Comparison of ENCODE assay signal across 19 cellular contexts in genomic region chr5:139377226-139377625, GRCh38. TPM values are rescaled to one million over a fixed set of nuclear protein-coding genes. Genes with fewer than 3 reads are reported as not detected.
DNase-seq lines count a peak whose midpoint lies in the region; ATAC-seq, FAIRE-seq and TF ChIP-seq lines count a peak whose summit lies in the region.
"Had no signal": no experiment of that assay in that cellular context is flagged by ENCODE, and none has a peak within 500 bp of the region (broad histone marks: within the 10 kb centered on the region; RNA-seq: fewer than 3 reads in every experiment).

No MANE protein-coding gene starts in this region.

- no peak overlapping the region for H3K4me3 ChIP-seq in K562
- no peak overlapping the region for H3K4me3 ChIP-seq in neural progenitor cell
- H3K4me3 ChIP-seq in upper lobe of right lung: no peak overlapping the region
- H3K4me3 ChIP-seq: BLaER1 treated with 17β-estradiol and CSF1 and Interleukin-3, amounts not matched to agents 10 nM and 100 nM; HAP-1 had no signal

- no peak overlapping the region for H3K27ac Mint-ChIP-seq in activated T-cell treated with anti-CD3 and anti-CD28 coated beads, Interleukin-2, amount 50 U/mL, for 24 hours
- peak overlapping the region; percentile 67 for H3K27ac Mint-ChIP-seq in neural progenitor cell
- no peak overlapping the region for H3K27ac Mint-ChIP-seq in activated CD8-positive, alpha-beta memory T cell treated with anti-CD3 and anti-CD28 coated beads, Interleukin-2, amount 10 ng/mL, durations not matched to agents 7 days and 5 days
- no peak overlapping the region for H3K27ac Mint-ChIP-seq in natural killer cell treated with Interleukin-12 subunit alpha and Interleukin-12 subunit beta and Interleukin-15 and Interleukin-18, amount 100 ng/mL, for 72 hours
- H3K27ac Mint-ChIP-seq: IgD-negative memory B cell had no signal

- no peak overlapping the region for H3K4me2 ChIP-seq in K562 (ENCODE audit: insufficient read depth, low read length)
- no peak overlapping the region for H3K4me2 ChIP-seq in neural progenitor cell
- H3K4me2 ChIP-seq: BLaER1 treated with 17β-estradiol and CSF1 and Interleukin-3, amounts not matched to agents 10 nM and 100 nM had no signal

- peak; percentile 16 for DNase-seq in activated T-cell treated with anti-CD3 and anti-CD28 coated beads, Interleukin-2, amount 50 U/mL, for 24 hours
- DNase-seq in activated T-cell treated with anti-CD3 and anti-CD28 coated beads, Interleukin-2, amount 50 U/mL, for 4 hours: no peak
- DNase-seq in K562 (ENCODE audit: extremely low read depth in 1 of 4, low spot score in 3 of 4) (no peak), neural progenitor cell (ENCODE audit: low spot score) (no peak), upper lobe of right lung (peak; percentile 19), RWPE1 (ENCODE audit: low spot score) (no peak)
- no peak for DNase-seq in activated CD8-positive, alpha-beta memory T cell treated with anti-CD3 and anti-CD28 coated beads, Interleukin-2, amount 10 ng/mL, durations not matched to agents 7 days and 5 days
- DNase-seq in natural killer cell treated with Interleukin-12 subunit alpha and Interleukin-12 subunit beta and Interleukin-15 and Interleukin-18, amount 100 ng/mL, for 72 hours (ENCODE audit: low spot score): no peak
- DNase-seq: 8988T, EL, NCI-H146, NCI-H2107, NCI-H226, NCI-H526, OCI-M1 had no signal

- H3K9ac ChIP-seq in K562 (ENCODE audit: insufficient read depth in 1 of 2, low read depth in 2 of 2, low read length in 2 of 2) (no peak overlapping the region), neural progenitor cell (no peak overlapping the region)
- H3K9ac ChIP-seq: BLaER1 treated with 17β-estradiol and CSF1 and Interleukin-3, amounts not matched to agents 10 nM and 100 nM had no signal

- H4K20me1 ChIP-seq in K562 (replicated peaks; ENCODE audit: control insufficient read depth, insufficient read depth, low read length) (no peaks in the 10 kb centered on the region), neural progenitor cell (ENCODE audit: low read depth) (no peaks in the 10 kb centered on the region)

- FAIRE-seq in K562 (lab: Jason Lieb, UNC): peak; percentile 40

- H3K4me1 Mint-ChIP-seq in activated T-cell treated with anti-CD3 and anti-CD28 coated beads, Interleukin-2, amount 50 U/mL, for 24 hours (ENCODE audit: low read depth): peaks cover under 1% of the 10 kb centered on the region
- H3K4me1 Mint-ChIP-seq in activated T-cell treated with anti-CD3 and anti-CD28 coated beads, Interleukin-2, amount 50 U/mL, for 4 hours (ENCODE audit: low read depth): no peaks in the 10 kb centered on the region
- peaks cover 7% of the 10 kb centered on the region for H3K4me1 Mint-ChIP-seq in neural progenitor cell
- peaks cover 20% of the 10 kb centered on the region for H3K4me1 Mint-ChIP-seq in activated CD8-positive, alpha-beta memory T cell treated with anti-CD3 and anti-CD28 coated beads, Interleukin-2, amount 10 ng/mL, durations not matched to agents 7 days and 5 days
- peaks cover 0 to 1% of the 10 kb centered on the region in 2 donors for H3K4me1 Mint-ChIP-seq in natural killer cell treated with Interleukin-12 subunit alpha and Interleukin-12 subunit beta and Interleukin-15 and Interleukin-18, amount 100 ng/mL, for 72 hours (ENCODE audit: low read depth in 2 of 2)

- H3K79me2 ChIP-seq in K562 (ENCODE audit: control insufficient read depth, insufficient read depth, low read length) (no peaks in the 10 kb centered on the region), neural progenitor cell (ENCODE audit: low read depth) (no peaks in the 10 kb centered on the region)

- intact Hi-C loops in K562 (cut with micrococcal nuclease) (no loop called here), upper lobe of right lung (cut with DNase I) (no loop called here)

- no peaks in the 10 kb centered on the region for H3K9me3 ChIP-seq in K562 (replicated peaks; ENCODE audit: control insufficient read depth, insufficient read depth, low read depth, low read length)
- no peaks in the 10 kb centered on the region for H3K9me3 ChIP-seq in neural progenitor cell (ENCODE audit: low read depth)
- H3K9me3 ChIP-seq in upper lobe of right lung: no peaks in the 10 kb centered on the region
- H3K9me3 ChIP-seq: BLaER1 treated with 17β-estradiol and CSF1 and Interleukin-3, amounts not matched to agents 10 nM and 100 nM; HAP-1 had no signal

- 37% methylated on average over 3 of the region's 3 CpGs for WGBS in K562 (ENCODE audit: insufficient coverage, low coverage, missing lambda C conversion rate)

- TF ChIP-seq POLR2A in K562 (conservative IDR thresholded peaks at IDR 0.05): no peak

- peaks cover 5% of the 10 kb centered on the region for H3F3A ChIP-seq in neural progenitor cell (ENCODE audit: low read depth)

- CTCF ChIA-PET in K562 (lab: Yijun Ruan, JAX; ENCODE audit: low intra/inter-chr PET ratio) (no interaction called here), RWPE1 (lab: Yijun Ruan, JAX) (no interaction called here)
- CTCF ChIA-PET in activated CD8-positive, alpha-beta memory T cell treated with anti-CD3 and anti-CD28 coated beads, Interleukin-2, amount 10 ng/mL, durations not matched to agents 7 days and 5 days (lab: Charles Lee): interaction anchor here (2.2 to 2.3 kb wide), 2 partner anchors 11 to 14 kb away, joined by 6 to 7 read pairs; no protein-coding TSS in a partner anchor

- H3K4me3 Mint-ChIP-seq in activated T-cell treated with anti-CD3 and anti-CD28 coated beads, Interleukin-2, amount 50 U/mL, for 24 hours: no peak overlapping the region
- H3K4me3 Mint-ChIP-seq in activated T-cell treated with anti-CD3 and anti-CD28 coated beads, Interleukin-2, amount 50 U/mL, for 4 hours: no peak overlapping the region
- no peak overlapping the region for H3K4me3 Mint-ChIP-seq in neural progenitor cell
- no peak overlapping the region for H3K4me3 Mint-ChIP-seq in activated CD8-positive, alpha-beta memory T cell treated with anti-CD3 and anti-CD28 coated beads, Interleukin-2, amount 10 ng/mL, durations not matched to agents 7 days and 5 days
- H3K4me3 Mint-ChIP-seq in natural killer cell treated with Interleukin-12 subunit alpha and Interleukin-12 subunit beta and Interleukin-15 and Interleukin-18, amount 100 ng/mL, for 72 hours: no peak overlapping the region
- H3K4me3 Mint-ChIP-seq: IgD-negative memory B cell had no signal

- no peak for TF ChIP-seq EP300 in K562 (IDR thresholded peaks at IDR 0.05; ENCODE audit: low read length)

- peaks cover 13% of the 10 kb centered on the region for H3K36me3 Mint-ChIP-seq in activated T-cell treated with anti-CD3 and anti-CD28 coated beads, Interleukin-2, amount 50 U/mL, for 24 hours (ENCODE audit: low read depth)
- peaks cover 6% of the 10 kb centered on the region for H3K36me3 Mint-ChIP-seq in activated T-cell treated with anti-CD3 and anti-CD28 coated beads, Interleukin-2, amount 50 U/mL, for 4 hours (ENCODE audit: insufficient read depth)
- H3K36me3 Mint-ChIP-seq in neural progenitor cell: peaks cover 8% of the 10 kb centered on the region
- H3K36me3 Mint-ChIP-seq in activated CD8-positive, alpha-beta memory T cell treated with anti-CD3 and anti-CD28 coated beads, Interleukin-2, amount 10 ng/mL, durations not matched to agents 7 days and 5 days: peaks cover 13% of the 10 kb centered on the region
- peaks cover under 1% of the 10 kb centered on the region for H3K36me3 Mint-ChIP-seq in natural killer cell treated with Interleukin-12 subunit alpha and Interleukin-12 subunit beta and Interleukin-15 and Interleukin-18, amount 100 ng/mL, for 72 hours

- no peaks in the 10 kb centered on the region for H3K27me3 ChIP-seq in K562 (ENCODE audit: control insufficient read depth in 2 of 2, insufficient read depth in 2 of 2, low read length in 2 of 2)
- H3K27me3 ChIP-seq in neural progenitor cell: no peaks in the 10 kb centered on the region
- no peaks in the 10 kb centered on the region for H3K27me3 ChIP-seq in upper lobe of right lung
- H3K27me3 ChIP-seq: BLaER1 treated with 17β-estradiol and CSF1 and Interleukin-3, amounts not matched to agents 10 nM and 100 nM had no signal

- H3K27me3 Mint-ChIP-seq in activated T-cell treated with anti-CD3 and anti-CD28 coated beads, Interleukin-2, amount 50 U/mL, for 24 hours: no peaks in the 10 kb centered on the region
- no peaks in the 10 kb centered on the region for H3K27me3 Mint-ChIP-seq in activated T-cell treated with anti-CD3 and anti-CD28 coated beads, Interleukin-2, amount 50 U/mL, for 4 hours (ENCODE audit: low read depth)
- H3K27me3 Mint-ChIP-seq in neural progenitor cell (ENCODE audit: insufficient read depth, low read depth): peaks cover 7% of the 10 kb centered on the region
- no peaks in the 10 kb centered on the region for H3K27me3 Mint-ChIP-seq in activated CD8-positive, alpha-beta memory T cell treated with anti-CD3 and anti-CD28 coated beads, Interleukin-2, amount 10 ng/mL, durations not matched to agents 7 days and 5 days
- no peaks in the 10 kb centered on the region for H3K27me3 Mint-ChIP-seq in natural killer cell treated with Interleukin-12 subunit alpha and Interleukin-12 subunit beta and Interleukin-15 and Interleukin-18, amount 100 ng/mL, for 72 hours
- H3K27me3 Mint-ChIP-seq: IgD-negative memory B cell had no signal

- H3K27ac ChIP-seq in K562 (ENCODE audit: extremely low read depth, low read depth, low read length) (no peak overlapping the region), neural progenitor cell (no peak overlapping the region), upper lobe of right lung (no peak overlapping the region), RWPE1 (no peak overlapping the region)
- H3K27ac ChIP-seq: BLaER1 treated with 17β-estradiol and CSF1 and Interleukin-3, amounts not matched to agents 10 nM and 100 nM had no signal

- POLR2A ChIA-PET in K562 (lab: Yijun Ruan, JAX) (interaction anchor here (0.6 kb wide), 1 partner anchor 66 kb away, joined by 3 read pairs; no protein-coding TSS in a partner anchor), RWPE1 (lab: Yijun Ruan, JAX; ENCODE audit: low non-redundant PET) (no interaction called here)

- TF ChIP-seq CTCF in K562 (IDR thresholded peaks at IDR 0.05 in 2 of 3, conservative IDR thresholded peaks at IDR 0.05 in 1 of 3; ENCODE audit: insufficient read depth in 2 of 3, low read depth in 1 of 3, low read length in 3 of 3): no peak
- no peak for TF ChIP-seq CTCF in neural progenitor cell (IDR thresholded peaks at IDR 0.05)
- TF ChIP-seq CTCF in upper lobe of right lung (IDR thresholded peaks at IDR 0.05): no peak
- TF ChIP-seq CTCF in RWPE1 (conservative IDR thresholded peaks at IDR 0.05; ENCODE audit: low read depth): no peak

- in situ Hi-C loops in K562 (cut with MboI): no loop called here

- TF ChIP-seq RAD21 in K562 (CRISPR knock-in tag; conservative IDR thresholded peaks at IDR 0.05 in 1 of 2, IDR thresholded peaks at IDR 0.05 in 1 of 2): no peak

- H3K9me3 Mint-ChIP-seq in activated T-cell treated with anti-CD3 and anti-CD28 coated beads, Interleukin-2, amount 50 U/mL, for 24 hours: no peaks in the 10 kb centered on the region
- H3K9me3 Mint-ChIP-seq in activated T-cell treated with anti-CD3 and anti-CD28 coated beads, Interleukin-2, amount 50 U/mL, for 4 hours: no peaks in the 10 kb centered on the region
- H3K9me3 Mint-ChIP-seq in neural progenitor cell: no peaks in the 10 kb centered on the region
- no peaks in the 10 kb centered on the region for H3K9me3 Mint-ChIP-seq in activated CD8-positive, alpha-beta memory T cell treated with anti-CD3 and anti-CD28 coated beads, Interleukin-2, amount 10 ng/mL, durations not matched to agents 7 days and 5 days (ENCODE audit: low read depth)
- no peaks in the 10 kb centered on the region for H3K9me3 Mint-ChIP-seq in natural killer cell treated with Interleukin-12 subunit alpha and Interleukin-12 subunit beta and Interleukin-15 and Interleukin-18, amount 100 ng/mL, for 72 hours
- H3K9me3 Mint-ChIP-seq: IgD-negative memory B cell had no signal

- no TSS peak for BruUV-seq in K562 (replicated peaks; lab: Mats Ljungman, UMichigan)

- H2AFZ ChIP-seq in K562 (ENCODE audit: low read depth, low read length): no peak overlapping the region
- H2AFZ ChIP-seq in neural progenitor cell (replicated peaks): no peak overlapping the region

- H3K9me1 ChIP-seq in K562 (ENCODE audit: control insufficient read depth, insufficient read depth, low read length): no peaks in the 10 kb centered on the region

- H3K36me3 ChIP-seq in K562 (ENCODE audit: control insufficient read depth, insufficient read depth, low read length) (peaks cover under 1% of the 10 kb centered on the region; the same call in 1 of the 3 replicates), neural progenitor cell (no peaks in the 10 kb centered on the region), upper lobe of right lung (peaks cover 4% of the 10 kb centered on the region)

- peaks cover 5 to 31% of the 10 kb centered on the region in 2 experiments; a peak in 4 of 5 replicates for H3K4me1 ChIP-seq in K562 (replicated peaks in 1 of 2; ENCODE audit: control insufficient read depth in 2 of 2, insufficient read depth in 2 of 2, low read length in 2 of 2)
- no peaks in the 10 kb centered on the region for H3K4me1 ChIP-seq in neural progenitor cell
- no peaks in the 10 kb centered on the region for H3K4me1 ChIP-seq in upper lobe of right lung
- H3K4me1 ChIP-seq: HAP-1 had no signal

- ATAC-seq in activated T-cell treated with anti-CD3 and anti-CD28 coated beads, Interleukin-2, amount 50 U/mL, for 4 hours: no peak
- ATAC-seq in K562: no peak
- ATAC-seq in upper lobe of right lung: no peak
- ATAC-seq in activated CD8-positive, alpha-beta memory T cell treated with anti-CD3 and anti-CD28 coated beads, Interleukin-2, amount 10 ng/mL, durations not matched to agents 7 days and 5 days: no peak
- no peak for ATAC-seq in natural killer cell treated with Interleukin-12 subunit alpha and Interleukin-12 subunit beta and Interleukin-15 and Interleukin-18, amount 100 ng/mL, for 72 hours

RNA-seq across cellular contexts. Expression of gene SLC23A1, which starts 5.9 kb away (rescaled TPM):
- not detected for total RNA-seq in activated T-cell treated with anti-CD3 and anti-CD28 coated beads, Interleukin-2, amount 50 U/mL, for 4 hours
- 1.0 TPM in 1 of 2 replicates, not detected in the other for total RNA-seq in K562 (2011; cell fraction: chromatin; rRNA removed; ENCODE audit: low replicate concordance)
- total RNA-seq in K562 (2011; cell fraction: nucleolus; rRNA removed): 0.79 and 1.2 TPM in 2 replicates
- 1.5 and 1.7 TPM in 2 replicates for total RNA-seq in K562 (2011; cell fraction: nucleoplasm; rRNA removed)
- total RNA-seq in K562 (2014; rRNA removed) (not detected in 2 replicates), K562 (2014; rRNA removed; fragmentation: Illumina TruSeq; extraction: Trizol) (not detected in 2 replicates), K562 (2015; rRNA removed; fragmentation: Illumina TruSeq; extraction: Trizol) (not detected in 2 replicates), K562 (2021) (0.40 TPM in 1 of 2 replicates, not detected in the other), neural progenitor cell (ENCODE audit: low replicate concordance) (not detected in 2 replicates), upper lobe of right lung (not detected)
- polyA plus RNA-seq in K562 (2011; rRNA removed) (0.08 TPM in 1 of 2 replicates, not detected in the other), K562 (2014; fragmentation: Illumina TruSeq; extraction: Trizol) (0.04 TPM in 1 of 2 replicates, not detected in the other), K562 (2014; fragmentation: Nextera tagmentation; extraction: Ambion mirVana) (under 1 TPM; 0.03 to 0.06 TPM), K562 (2014; rRNA removed) (0.20 TPM in 1 of 2 replicates, not detected in the other)
- polyA plus RNA-seq in K562 (2011; cell fraction: cytosol; rRNA removed): 0.10 TPM in 1 of 2 replicates, not detected in the other
- 0.37 and 0.81 TPM in 2 replicates for polyA plus RNA-seq in K562 (2011; cell fraction: nucleus; rRNA removed)
- polyA plus RNA-seq in K562 (2012): 0.25 and 0.58 TPM in 2 replicates
- polyA minus RNA-seq in K562 (2011; rRNA and poly(A)+ RNA removed): 0.21 TPM in 1 of 2 replicates, not detected in the other
- polyA minus RNA-seq in K562 (2011; cell fraction: cytosol; rRNA and poly(A)+ RNA removed): not detected in 2 replicates
- 0.13 TPM in 1 of 2 replicates, not detected in the other for polyA minus RNA-seq in K562 (2011; cell fraction: nucleus; rRNA and poly(A)+ RNA removed)
- 1 to 10 TPM; 1.9 to 2.5 TPM for total RNA-seq in activated CD8-positive, alpha-beta memory T cell treated with anti-CD3 and anti-CD28 coated beads, Interleukin-2, amount 10 ng/mL, durations not matched to agents 7 days and 5 days
- total RNA-seq in natural killer cell treated with Interleukin-12 subunit alpha and Interleukin-12 subunit beta and Interleukin-15 and Interleukin-18, amount 100 ng/mL, for 72 hours: under 1 TPM; 0.36 to 0.78 TPM
- total RNA-seq: HT1080 had no signal
- polyA plus RNA-seq: IgD-negative memory B cell had no signal

RNA-seq across cellular contexts. Expression of gene MZB1, which starts 12.5 kb away (rescaled TPM):
- total RNA-seq in activated T-cell treated with anti-CD3 and anti-CD28 coated beads, Interleukin-2, amount 50 U/mL, for 4 hours: 1 to 10 TPM; 1.8 to 5.0 (median 2.5) TPM
- total RNA-seq in K562 (2011; cell fraction: chromatin; rRNA removed; ENCODE audit: low replicate concordance): 0.65 and 3.0 TPM in 2 replicates
- 1.6 and 2.5 TPM in 2 replicates for total RNA-seq in K562 (2011; cell fraction: nucleolus; rRNA removed)
- total RNA-seq in K562 (2011; cell fraction: nucleoplasm; rRNA removed): 0.73 and 1.3 TPM in 2 replicates
- 0.37 TPM in 1 of 2 replicates, not detected in the other for total RNA-seq in K562 (2014; rRNA removed)
- not detected in 2 replicates for total RNA-seq in K562 (2014; rRNA removed; fragmentation: Illumina TruSeq; extraction: Trizol)
- total RNA-seq in K562 (2015; rRNA removed; fragmentation: Illumina TruSeq; extraction: Trizol): not detected in 2 replicates
- 0.31 TPM in 2 replicates for total RNA-seq in K562 (2021)
- polyA plus RNA-seq in K562 (2011; rRNA removed): 0.13 and 0.15 TPM in 2 replicates
- not detected in 2 replicates for polyA plus RNA-seq in K562 (2011; cell fraction: cytosol; rRNA removed)
- polyA plus RNA-seq in K562 (2011; cell fraction: nucleus; rRNA removed): 0.29 and 0.36 TPM in 2 replicates
- 0.13 and 0.89 TPM in 2 replicates for polyA plus RNA-seq in K562 (2012)
- polyA plus RNA-seq in K562 (2014; fragmentation: Illumina TruSeq; extraction: Trizol): not detected in 2 replicates
- not detected for polyA plus RNA-seq in K562 (2014; fragmentation: Nextera tagmentation; extraction: Ambion mirVana)
- 0.13 TPM in 1 of 2 replicates, not detected in the other for polyA plus RNA-seq in K562 (2014; rRNA removed)
- 0.14 TPM in 1 of 2 replicates, not detected in the other for polyA minus RNA-seq in K562 (2011; rRNA and poly(A)+ RNA removed)
- polyA minus RNA-seq in K562 (2011; cell fraction: cytosol; rRNA and poly(A)+ RNA removed): not detected in 2 replicates
- polyA minus RNA-seq in K562 (2011; cell fraction: nucleus; rRNA and poly(A)+ RNA removed): 0.13 and 0.78 TPM in 2 replicates
- total RNA-seq in neural progenitor cell (ENCODE audit: low replicate concordance): 0.53 TPM in 1 of 2 replicates, not detected in the other
- total RNA-seq in upper lobe of right lung: 5.2 TPM
- total RNA-seq in activated CD8-positive, alpha-beta memory T cell treated with anti-CD3 and anti-CD28 coated beads, Interleukin-2, amount 10 ng/mL, durations not matched to agents 7 days and 5 days: 10 to 100 TPM; 51.7 to 61.1 TPM
- total RNA-seq in natural killer cell treated with Interleukin-12 subunit alpha and Interleukin-12 subunit beta and Interleukin-15 and Interleukin-18, amount 100 ng/mL, for 72 hours: 10 to 100 TPM; 10.3 to 27.6 TPM
- total RNA-seq: HT1080 had no signal

RNA-seq across cellular contexts. Expression of gene PROB1, which starts 17.7 kb away (rescaled TPM):
- total RNA-seq in activated T-cell treated with anti-CD3 and anti-CD28 coated beads, Interleukin-2, amount 50 U/mL, for 4 hours: 1 to 10 TPM; 2.2 to 4.8 (median 4.1) TPM
- 1.1 and 4.1 TPM in 2 replicates for total RNA-seq in K562 (2011; cell fraction: chromatin; rRNA removed; ENCODE audit: low replicate concordance)
- total RNA-seq in K562 (2011; cell fraction: nucleolus; rRNA removed): 3.4 and 4.3 TPM in 2 replicates
- total RNA-seq in K562 (2011; cell fraction: nucleoplasm; rRNA removed): 2.1 and 2.2 TPM in 2 replicates
- 1.1 and 1.2 TPM in 2 replicates for total RNA-seq in K562 (2014; rRNA removed)
- 0.33 and 0.35 TPM in 2 replicates for total RNA-seq in K562 (2014; rRNA removed; fragmentation: Illumina TruSeq; extraction: Trizol)
- total RNA-seq in K562 (2015; rRNA removed; fragmentation: Illumina TruSeq; extraction: Trizol): 0.58 and 0.75 TPM in 2 replicates
- 1.6 and 1.8 TPM in 2 replicates for total RNA-seq in K562 (2021)
- 0.45 and 0.47 TPM in 2 replicates for polyA plus RNA-seq in K562 (2011; rRNA removed)
- 0.47 and 1.6 TPM in 2 replicates for polyA plus RNA-seq in K562 (2011; cell fraction: cytosol; rRNA removed)
- polyA plus RNA-seq in K562 (2011; cell fraction: nucleus; rRNA removed): 1.3 and 2.6 TPM in 2 replicates
- polyA plus RNA-seq in K562 (2012): 0.85 and 3.5 TPM in 2 replicates
- 0.42 and 0.57 TPM in 2 replicates for polyA plus RNA-seq in K562 (2014; fragmentation: Illumina TruSeq; extraction: Trizol)
- under 1 TPM; 0.01 TPM for polyA plus RNA-seq in K562 (2014; fragmentation: Nextera tagmentation; extraction: Ambion mirVana)
- 1.2 and 1.5 TPM in 2 replicates for polyA plus RNA-seq in K562 (2014; rRNA removed)
- polyA minus RNA-seq in K562 (2011; rRNA and poly(A)+ RNA removed): 0.27 and 0.60 TPM in 2 replicates
- polyA minus RNA-seq in K562 (2011; cell fraction: cytosol; rRNA and poly(A)+ RNA removed): 0.76 TPM in 1 of 2 replicates, not detected in the other
- polyA minus RNA-seq in K562 (2011; cell fraction: nucleus; rRNA and poly(A)+ RNA removed): 0.67 and 0.94 TPM in 2 replicates
- 0.67 and 2.6 TPM in 2 replicates for total RNA-seq in neural progenitor cell (ENCODE audit: low replicate concordance)
- 1.9 TPM for total RNA-seq in upper lobe of right lung
- 10 to 100 TPM in 1 of 2 experiments, 1 to 10 TPM in 1; 6.3 to 10.9 TPM for total RNA-seq in activated CD8-positive, alpha-beta memory T cell treated with anti-CD3 and anti-CD28 coated beads, Interleukin-2, amount 10 ng/mL, durations not matched to agents 7 days and 5 days
- 1 to 10 TPM; 3.4 to 6.6 TPM for total RNA-seq in natural killer cell treated with Interleukin-12 subunit alpha and Interleukin-12 subunit beta and Interleukin-15 and Interleukin-18, amount 100 ng/mL, for 72 hours

RNA-seq across cellular contexts. Expression of gene SPATA24, which starts 26.7 kb away (rescaled TPM):
- 1 to 10 TPM; 2.4 to 3.6 (median 2.6) TPM for total RNA-seq in activated T-cell treated with anti-CD3 and anti-CD28 coated beads, Interleukin-2, amount 50 U/mL, for 4 hours
- total RNA-seq in K562 (2011; cell fraction: chromatin; rRNA removed; ENCODE audit: low replicate concordance): 13.3 and 27.5 TPM in 2 replicates
- total RNA-seq in K562 (2011; cell fraction: nucleolus; rRNA removed): 19.8 and 20.0 TPM in 2 replicates
- 14.7 and 17.5 TPM in 2 replicates for total RNA-seq in K562 (2011; cell fraction: nucleoplasm; rRNA removed)
- 10.7 and 12.6 TPM in 2 replicates for total RNA-seq in K562 (2014; rRNA removed)
- total RNA-seq in K562 (2014; rRNA removed; fragmentation: Illumina TruSeq; extraction: Trizol): 9.3 and 9.6 TPM in 2 replicates
- total RNA-seq in K562 (2015; rRNA removed; fragmentation: Illumina TruSeq; extraction: Trizol): 5.8 and 7.2 TPM in 2 replicates
- total RNA-seq in K562 (2021): 6.0 and 8.0 TPM in 2 replicates
- 4.9 and 7.4 TPM in 2 replicates for polyA plus RNA-seq in K562 (2011; rRNA removed)
- polyA plus RNA-seq in K562 (2011; cell fraction: cytosol; rRNA removed): 1.4 and 1.9 TPM in 2 replicates
- 5.4 and 7.1 TPM in 2 replicates for polyA plus RNA-seq in K562 (2011; cell fraction: nucleus; rRNA removed)
- polyA plus RNA-seq in K562 (2012): 10.1 and 11.8 TPM in 2 replicates
- polyA plus RNA-seq in K562 (2014; fragmentation: Illumina TruSeq; extraction: Trizol): 10.2 and 10.4 TPM in 2 replicates
- 1 to 10 TPM; 4.1 to 4.6 TPM for polyA plus RNA-seq in K562 (2014; fragmentation: Nextera tagmentation; extraction: Ambion mirVana)
- 9.9 and 14.4 TPM in 2 replicates for polyA plus RNA-seq in K562 (2014; rRNA removed)
- 4.3 and 5.1 TPM in 2 replicates for polyA minus RNA-seq in K562 (2011; rRNA and poly(A)+ RNA removed)
- polyA minus RNA-seq in K562 (2011; cell fraction: cytosol; rRNA and poly(A)+ RNA removed): 1.4 TPM in 1 of 2 replicates, not detected in the other
- polyA minus RNA-seq in K562 (2011; cell fraction: nucleus; rRNA and poly(A)+ RNA removed): 2.8 and 4.1 TPM in 2 replicates
- 15.2 and 15.7 TPM in 2 replicates for total RNA-seq in neural progenitor cell (ENCODE audit: low replicate concordance)
- total RNA-seq in upper lobe of right lung: 4.5 TPM
- 1 to 10 TPM; 5.8 to 6.2 TPM for total RNA-seq in activated CD8-positive, alpha-beta memory T cell treated with anti-CD3 and anti-CD28 coated beads, Interleukin-2, amount 10 ng/mL, durations not matched to agents 7 days and 5 days
- total RNA-seq in natural killer cell treated with Interleukin-12 subunit alpha and Interleukin-12 subunit beta and Interleukin-15 and Interleukin-18, amount 100 ng/mL, for 72 hours: 1 to 10 TPM; 6.4 to 7.2 TPM

RNA-seq across cellular contexts. Expression of gene PAIP2, which starts 35.6 kb away (rescaled TPM):
- total RNA-seq in activated T-cell treated with anti-CD3 and anti-CD28 coated beads, Interleukin-2, amount 50 U/mL, for 4 hours: 10 to 100 TPM; 47.0 to 59.9 (median 50.5) TPM
- total RNA-seq in K562 (2011; cell fraction: chromatin; rRNA removed; ENCODE audit: low replicate concordance): 45.9 and 94.2 TPM in 2 replicates
- 26.8 and 27.1 TPM in 2 replicates for total RNA-seq in K562 (2011; cell fraction: nucleolus; rRNA removed)
- total RNA-seq in K562 (2011; cell fraction: nucleoplasm; rRNA removed): 49.4 and 71.2 TPM in 2 replicates
- total RNA-seq in K562 (2014; rRNA removed) (84.5 and 89.3 TPM in 2 replicates), K562 (2014; rRNA removed; fragmentation: Illumina TruSeq; extraction: Trizol) (96.6 and 114 TPM in 2 replicates), K562 (2015; rRNA removed; fragmentation: Illumina TruSeq; extraction: Trizol) (67.0 and 78.3 TPM in 2 replicates), K562 (2021) (100 and 108 TPM in 2 replicates), neural progenitor cell (ENCODE audit: low replicate concordance) (115 and 201 TPM in 2 replicates), upper lobe of right lung (70.0 TPM)
- polyA plus RNA-seq in K562 (2011; rRNA removed) (148 and 173 TPM in 2 replicates), K562 (2014; fragmentation: Illumina TruSeq; extraction: Trizol) (177 and 187 TPM in 2 replicates), K562 (2014; fragmentation: Nextera tagmentation; extraction: Ambion mirVana) (100 to 1,000 TPM; 152 to 180 TPM), K562 (2014; rRNA removed) (114 and 128 TPM in 2 replicates)
- 36.9 and 70.8 TPM in 2 replicates for polyA plus RNA-seq in K562 (2011; cell fraction: cytosol; rRNA removed)
- 19.2 and 31.0 TPM in 2 replicates for polyA plus RNA-seq in K562 (2011; cell fraction: nucleus; rRNA removed)
- 115 and 142 TPM in 2 replicates for polyA plus RNA-seq in K562 (2012)
- polyA minus RNA-seq in K562 (2011; rRNA and poly(A)+ RNA removed): 101 and 135 TPM in 2 replicates
- polyA minus RNA-seq in K562 (2011; cell fraction: cytosol; rRNA and poly(A)+ RNA removed): 59.9 and 67.9 TPM in 2 replicates
- 12.5 and 26.5 TPM in 2 replicates for polyA minus RNA-seq in K562 (2011; cell fraction: nucleus; rRNA and poly(A)+ RNA removed)
- total RNA-seq in activated CD8-positive, alpha-beta memory T cell treated with anti-CD3 and anti-CD28 coated beads, Interleukin-2, amount 10 ng/mL, durations not matched to agents 7 days and 5 days: 100 to 1,000 TPM in 1 of 2 experiments, 10 to 100 TPM in 1; 83.4 to 112 TPM
- total RNA-seq in natural killer cell treated with Interleukin-12 subunit alpha and Interleukin-12 subunit beta and Interleukin-15 and Interleukin-18, amount 100 ng/mL, for 72 hours: 10 to 100 TPM; 38.1 to 77.5 TPM

Comparison
In these comparisons a context has a peak if more than half of its experiments do, and no peak if none do; other contexts are left out.
1. DNase-seq: peak in activated T-cell treated with anti-CD3 and anti-CD28 coated beads, Interleukin-2, amount 50 U/mL, for 24 hours (single experiment) and upper lobe of right lung (single experiment); none in activated T-cell treated with anti-CD3 and anti-CD28 coated beads, Interleukin-2, amount 50 U/mL, for 4 hours (single experiment), K562 (0 of 4), neural progenitor cell (single experiment), RWPE1 (single experiment), activated CD8-positive, alpha-beta memory T cell treated with anti-CD3 and anti-CD28 coated beads, Interleukin-2, amount 10 ng/mL, durations not matched to agents 7 days and 5 days (single experiment) and natural killer cell treated with Interleukin-12 subunit alpha and Interleukin-12 subunit beta and Interleukin-15 and Interleukin-18, amount 100 ng/mL, for 72 hours (single experiment).